1 cellular context compared by ENCODE assay signal in the genomic region with DNA sequence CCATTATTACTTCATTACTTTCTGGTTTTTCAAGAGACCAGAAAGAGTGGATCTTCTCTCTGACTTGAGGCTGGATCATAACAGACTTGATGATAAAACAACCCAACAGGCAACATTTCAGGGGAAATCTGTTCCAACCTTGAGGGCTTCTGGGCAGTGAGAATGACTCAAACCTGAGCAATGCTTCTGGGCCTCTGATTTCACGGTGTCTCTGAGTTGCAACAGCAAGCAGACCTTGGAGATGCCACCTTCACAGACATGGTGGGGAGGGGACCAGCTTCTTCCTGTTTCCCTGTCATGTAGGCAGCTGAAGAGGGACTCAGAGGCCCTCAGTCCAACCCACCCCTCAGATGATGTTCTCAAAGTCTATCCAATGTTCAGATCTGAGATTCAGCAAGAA.
TF ChIP-seq lines count a peak whose summit lies in the region.

No MANE protein-coding gene starts in this region.

TF ChIP-seq in HCT116, 20 proteins besides CTCF, POLR2A, EP300 and RAD21 (continued from another document):
- TF ChIP-seq, protein P1, sequence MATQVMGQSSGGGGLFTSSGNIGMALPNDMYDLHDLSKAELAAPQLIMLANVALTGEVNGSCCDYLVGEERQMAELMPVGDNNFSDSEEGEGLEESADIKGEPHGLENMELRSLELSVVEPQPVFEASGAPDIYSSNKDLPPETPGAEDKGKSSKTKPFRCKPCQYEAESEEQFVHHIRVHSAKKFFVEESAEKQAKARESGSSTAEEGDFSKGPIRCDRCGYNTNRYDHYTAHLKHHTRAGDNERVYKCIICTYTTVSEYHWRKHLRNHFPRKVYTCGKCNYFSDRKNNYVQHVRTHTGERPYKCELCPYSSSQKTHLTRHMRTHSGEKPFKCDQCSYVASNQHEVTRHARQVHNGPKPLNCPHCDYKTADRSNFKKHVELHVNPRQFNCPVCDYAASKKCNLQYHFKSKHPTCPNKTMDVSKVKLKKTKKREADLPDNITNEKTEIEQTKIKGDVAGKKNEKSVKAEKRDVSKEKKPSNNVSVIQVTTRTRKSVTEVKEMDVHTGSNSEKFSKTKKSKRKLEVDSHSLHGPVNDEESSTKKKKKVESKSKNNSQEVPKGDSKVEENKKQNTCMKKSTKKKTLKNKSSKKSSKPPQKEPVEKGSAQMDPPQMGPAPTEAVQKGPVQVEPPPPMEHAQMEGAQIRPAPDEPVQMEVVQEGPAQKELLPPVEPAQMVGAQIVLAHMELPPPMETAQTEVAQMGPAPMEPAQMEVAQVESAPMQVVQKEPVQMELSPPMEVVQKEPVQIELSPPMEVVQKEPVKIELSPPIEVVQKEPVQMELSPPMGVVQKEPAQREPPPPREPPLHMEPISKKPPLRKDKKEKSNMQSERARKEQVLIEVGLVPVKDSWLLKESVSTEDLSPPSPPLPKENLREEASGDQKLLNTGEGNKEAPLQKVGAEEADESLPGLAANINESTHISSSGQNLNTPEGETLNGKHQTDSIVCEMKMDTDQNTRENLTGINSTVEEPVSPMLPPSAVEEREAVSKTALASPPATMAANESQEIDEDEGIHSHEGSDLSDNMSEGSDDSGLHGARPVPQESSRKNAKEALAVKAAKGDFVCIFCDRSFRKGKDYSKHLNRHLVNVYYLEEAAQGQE (IDR thresholded peaks at IDR 0.05; ENCODE audit: low read depth) = no peak
